Comparison of ENCODE assay signal across 7 cellular contexts in genomic region chr13:42581427-42581826, GRCh38. TPM values are rescaled to one million over a fixed set of nuclear protein-coding genes. Genes with fewer than 3 reads are reported as not detected.
"Had no signal": no experiment of that assay in that cellular context is flagged by ENCODE, and none has a peak within 500 bp of the region (broad histone marks: within the 10 kb centered on the region; RNA-seq: fewer than 3 reads in every experiment).

No MANE protein-coding gene starts in this region.

- H3K9me3 Mint-ChIP-seq: H9, HFFc6, IgD-negative memory B cell had no signal

- H3K4me1 Mint-ChIP-seq: IgD-negative memory B cell had no signal

- DNase-seq: GM23248, H9, HFFc6 had no signal

- H3K27ac Mint-ChIP-seq: HFFc6 had no signal

- ATAC-seq: HCT116, HepG2 had no signal

- H3K27ac ChIP-seq: GM23248, HL-60 had no signal

- H3K4me3 ChIP-seq: GM23248 had no signal

- H3K4me3 Mint-ChIP-seq: H9, HFFc6, IgD-negative memory B cell had no signal

- H2AFZ ChIP-seq: GM23248 had no signal

- H3K36me3 Mint-ChIP-seq: IgD-negative memory B cell had no signal

RNA-seq across cellular contexts. Expression of gene TNFSF11, which starts 7.5 kb away (rescaled TPM):
- total RNA-seq: GM23248, HepG2, HFFc6 had no signal
- polyA plus RNA-seq: GM23248, IgD-negative memory B cell had no signal
